Comparison of ENCODE assay signal across 19 cellular contexts in genomic region chr4:133178960-133179359, GRCh38. TPM values are rescaled to one million over a fixed set of nuclear protein-coding genes. Genes with fewer than 3 reads are reported as not detected.
"Had no signal": no experiment of that assay in that cellular context is flagged by ENCODE, and none has a peak within 500 bp of the region (broad histone marks: within the 10 kb centered on the region; RNA-seq: fewer than 3 reads in every experiment).

No MANE protein-coding gene starts in this region.

- H3K27ac ChIP-seq: esophagus squamous epithelium, foreskin keratinocyte, tibial nerve, uterus had no signal

- H3K4me1 ChIP-seq: esophagus squamous epithelium, foreskin keratinocyte, uterus had no signal

- DNase-seq: activated CD4-positive, alpha-beta memory T cell treated with anti-CD3 and anti-CD28 coated beads for 36 hours; activated CD8-positive, alpha-beta memory T cell treated with anti-CD3 and anti-CD28 coated beads, Interleukin-2, amount 10 ng/mL, durations not matched to agents 7 days and 5 days; amygdala; cerebellar nuclear complex; dermis blood vessel endothelial cell; effector memory CD4-positive, alpha-beta T cell; esophagus squamous epithelium; foreskin keratinocyte; hippocampal formation; islet precursor cell; occipital lobe; stimulated activated CD4-positive, alpha-beta T cell treated with anti-CD3 and anti-CD28 coated beads, Interleukin-12 subunit alpha, Interleukin-12 subunit beta, amount 100 ng/mL, for 4 hours; stimulated activated CD4-positive, alpha-beta T cell treated with anti-CD3 and anti-CD28 coated beads, Interleukin-1b, Interleukin-23, amount 100 ng/mL, for 48 hours; stimulated activated CD8-positive, alpha-beta memory T cell treated with anti-CD3 and anti-CD28 coated beads, Interleukin-4, amount 100 ng/mL, for 48 hours; stimulated activated naive CD4-positive, alpha-beta T cell; uterus had no signal

- ATAC-seq: activated CD8-positive, alpha-beta memory T cell treated with anti-CD3 and anti-CD28 coated beads, Interleukin-2, amount 10 ng/mL, durations not matched to agents 7 days and 5 days; foreskin keratinocyte; left lobe of liver; natural killer cell treated with Interleukin-12 subunit alpha and Interleukin-12 subunit beta and Interleukin-15 and Interleukin-18, amount 100 ng/mL, for 72 hours had no signal

- H3K4me3 ChIP-seq: esophagus squamous epithelium, tibial nerve, uterus had no signal

- H3K36me3 ChIP-seq: esophagus squamous epithelium, tibial nerve, uterus had no signal

- H3K9me3 ChIP-seq: esophagus squamous epithelium, tibial nerve, uterus had no signal

- H3K27me3 ChIP-seq: esophagus squamous epithelium, foreskin keratinocyte, tibial nerve, uterus had no signal

RNA-seq across cellular contexts. Expression of gene PCDH10, which starts 29.9 kb away (rescaled TPM):
- total RNA-seq: activated CD4-positive, alpha-beta memory T cell treated with anti-CD3 and anti-CD28 coated beads for 36 hours; activated CD8-positive, alpha-beta memory T cell treated with anti-CD3 and anti-CD28 coated beads, Interleukin-2, amount 10 ng/mL, durations not matched to agents 7 days and 5 days; foreskin keratinocyte; left lobe of liver; natural killer cell treated with Interleukin-12 subunit alpha and Interleukin-12 subunit beta and Interleukin-15 and Interleukin-18, amount 100 ng/mL, for 72 hours had no signal
